In the genomic region with DNA sequence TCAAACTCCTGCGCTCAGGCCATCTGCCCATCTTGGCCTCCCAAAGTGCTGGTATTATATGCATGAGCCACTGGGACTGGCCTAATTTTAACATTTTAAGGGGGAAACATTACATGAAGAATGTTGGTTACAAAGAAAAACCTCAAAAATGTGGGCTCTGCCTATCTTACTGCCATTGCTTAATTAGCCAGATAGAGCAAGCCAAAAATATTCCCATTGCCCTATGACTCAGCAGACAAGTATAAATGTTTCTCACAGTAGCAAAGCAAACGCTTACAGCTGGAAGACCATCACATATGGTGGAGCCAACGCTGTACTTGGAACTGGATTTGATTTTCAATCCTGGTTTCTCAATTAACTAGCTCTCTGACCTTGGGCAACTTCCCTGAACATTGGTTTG, we compare ENCODE assay signal across 13 cellular contexts.
DNase-seq lines count a peak whose midpoint lies in the region; ATAC-seq, FAIRE-seq and TF ChIP-seq lines count a peak whose summit lies in the region.
"Had no signal": no experiment of that assay in that cellular context is flagged by ENCODE, and none has a peak within 500 bp of the region (broad histone marks: within the 10 kb centered on the region; RNA-seq: fewer than 3 reads in every experiment).

No MANE protein-coding gene starts in this region.

- H3K27ac Mint-ChIP-seq in activated CD8-positive, alpha-beta memory T cell treated with anti-CD3 and anti-CD28 coated beads, Interleukin-2, amount 10 ng/mL, durations not matched to agents 7 days and 5 days = no peak overlapping the region
- no peak overlapping the region for H3K27ac Mint-ChIP-seq in activated CD8-positive, alpha-beta T cell treated with anti-CD3 and anti-CD28 coated beads for 36 hours
- H3K27ac Mint-ChIP-seq: activated CD4-positive, alpha-beta T cell treated with anti-CD3 and anti-CD28 coated beads, Interleukin-2, amount 10 ng/mL, durations not matched to agents 24 days and 14 days; activated naive CD8-positive, alpha-beta T cell had no signal

- H3K4me1 Mint-ChIP-seq in activated CD8-positive, alpha-beta memory T cell treated with anti-CD3 and anti-CD28 coated beads, Interleukin-2, amount 10 ng/mL, durations not matched to agents 7 days and 5 days = no peaks in the 10 kb centered on the region
- no peaks in the 10 kb centered on the region for H3K4me1 Mint-ChIP-seq in activated CD8-positive, alpha-beta T cell treated with anti-CD3 and anti-CD28 coated beads for 36 hours (ENCODE audit: low read depth)
- H3K4me1 Mint-ChIP-seq: activated CD4-positive, alpha-beta T cell treated with anti-CD3 and anti-CD28 coated beads, Interleukin-2, amount 10 ng/mL, durations not matched to agents 24 days and 14 days had no signal

- TF ChIP-seq CTCF in AG04450 (IDR thresholded peaks at IDR 0.05; ENCODE audit: low read depth, low read length) = no peak
- TF ChIP-seq CTCF in keratinocyte (optimal IDR thresholded peaks at IDR 0.05 in 1 of 3, IDR thresholded peaks at IDR 0.05 in 1 of 3, conservative IDR thresholded peaks at IDR 0.05 in 1 of 3; ENCODE audit: extremely low read depth in 1 of 3, insufficient read depth in 2 of 3, low read length in 3 of 3) = no peak
- TF ChIP-seq CTCF in activated CD8-positive, alpha-beta T cell treated with anti-CD3 and anti-CD28 coated beads for 36 hours (IDR thresholded peaks at IDR 0.05) = no peak

- no peaks in the 10 kb centered on the region for H4K20me1 ChIP-seq in keratinocyte (ENCODE audit: control insufficient read depth, extremely low read depth, insufficient read depth, low read length)

- H3K36me3 ChIP-seq in adipocyte (ENCODE audit: control insufficient read depth, insufficient read depth, low read length, severe bottlenecking) = no peaks in the 10 kb centered on the region
- H3K36me3 ChIP-seq in keratinocyte (ENCODE audit: control insufficient read depth in 2 of 2, extremely low read depth in 1 of 2, insufficient read depth in 2 of 2, low read length in 2 of 2) = no peaks in the 10 kb centered on the region
- H3K36me3 ChIP-seq: HAP-1 had no signal

- no peak overlapping the region for H2AFZ ChIP-seq in keratinocyte (ENCODE audit: control insufficient read depth, low read length)

- peaks cover 18% of the 10 kb centered on the region for H3K4me1 ChIP-seq in adipocyte (ENCODE audit: control insufficient read depth, insufficient read depth, low read length)
- peaks cover 15% of the 10 kb centered on the region for H3K4me1 ChIP-seq in keratinocyte (ENCODE audit: control insufficient read depth, extremely low read depth, insufficient read depth, low read length)
- H3K4me1 ChIP-seq: HAP-1 had no signal

- no peak overlapping the region for H3K9ac ChIP-seq in adipocyte (ENCODE audit: low read length)
- H3K9ac ChIP-seq in keratinocyte (ENCODE audit: control insufficient read depth, extremely low read depth, insufficient read depth, low read length) = no peak overlapping the region

- peak overlapping the region; percentile 12 for H3K4me2 ChIP-seq in keratinocyte (ENCODE audit: control insufficient read depth, extremely low read depth, insufficient read depth, low read depth, low read length)

- no peaks in the 10 kb centered on the region for H3K27me3 Mint-ChIP-seq in activated CD8-positive, alpha-beta memory T cell treated with anti-CD3 and anti-CD28 coated beads, Interleukin-2, amount 10 ng/mL, durations not matched to agents 7 days and 5 days
- H3K27me3 Mint-ChIP-seq in activated CD8-positive, alpha-beta T cell treated with anti-CD3 and anti-CD28 coated beads for 36 hours = no peaks in the 10 kb centered on the region
- H3K27me3 Mint-ChIP-seq: activated CD4-positive, alpha-beta T cell treated with anti-CD3 and anti-CD28 coated beads, Interleukin-2, amount 10 ng/mL, durations not matched to agents 24 days and 14 days; activated naive CD8-positive, alpha-beta T cell had no signal

- intact Hi-C loops in activated CD8-positive, alpha-beta T cell treated with anti-CD3 and anti-CD28 coated beads for 36 hours (cut with micrococcal nuclease) = loop anchor here (5.0 to 10.0 kb wide), 2 partner anchors 120 to 447 kb away; no protein-coding TSS in a partner anchor

- H3K9me1 ChIP-seq in keratinocyte (ENCODE audit: control insufficient read depth, extremely low read depth, insufficient read depth, low read length) = no peaks in the 10 kb centered on the region

- no peak overlapping the region for H3K4me3 Mint-ChIP-seq in activated CD8-positive, alpha-beta memory T cell treated with anti-CD3 and anti-CD28 coated beads, Interleukin-2, amount 10 ng/mL, durations not matched to agents 7 days and 5 days
- no peak overlapping the region for H3K4me3 Mint-ChIP-seq in activated CD8-positive, alpha-beta T cell treated with anti-CD3 and anti-CD28 coated beads for 36 hours
- H3K4me3 Mint-ChIP-seq: activated CD4-positive, alpha-beta T cell treated with anti-CD3 and anti-CD28 coated beads, Interleukin-2, amount 10 ng/mL, durations not matched to agents 24 days and 14 days; activated naive CD8-positive, alpha-beta T cell had no signal

- H3K79me2 ChIP-seq in keratinocyte (ENCODE audit: control insufficient read depth, insufficient read depth, low read length) = no peaks in the 10 kb centered on the region

- ATAC-seq in activated CD8-positive, alpha-beta memory T cell treated with anti-CD3 and anti-CD28 coated beads, Interleukin-2, amount 10 ng/mL, durations not matched to agents 7 days and 5 days = no peak
- ATAC-seq in activated CD8-positive, alpha-beta T cell treated with anti-CD3 and anti-CD28 coated beads for 36 hours = no peak
- ATAC-seq in GM19351 (IDR thresholded peaks at IDR 0.05; ENCODE audit: unreplicated experiment) = no peak
- ATAC-seq: esophagus mucosa had no signal

- no peaks in the 10 kb centered on the region for H3K9me3 Mint-ChIP-seq in activated CD8-positive, alpha-beta memory T cell treated with anti-CD3 and anti-CD28 coated beads, Interleukin-2, amount 10 ng/mL, durations not matched to agents 7 days and 5 days (ENCODE audit: low read depth)
- H3K9me3 Mint-ChIP-seq in activated CD8-positive, alpha-beta T cell treated with anti-CD3 and anti-CD28 coated beads for 36 hours = no peaks in the 10 kb centered on the region
- H3K9me3 Mint-ChIP-seq: activated CD4-positive, alpha-beta T cell treated with anti-CD3 and anti-CD28 coated beads, Interleukin-2, amount 10 ng/mL, durations not matched to agents 24 days and 14 days had no signal

- dilution Hi-C loops in keratinocyte (cut with MboI; ENCODE audit: extremely low pct_ligation_motif_present, low sequenced_read_pairs) = no loop called here

- H3K9me3 ChIP-seq in AG04450 (ENCODE audit: control insufficient read depth, insufficient read depth, low read length) (peaks cover 3% of the 10 kb centered on the region; the same call in 1 of the 2 replicates), adipocyte (ENCODE audit: control insufficient read depth, low read length) (no peaks in the 10 kb centered on the region), keratinocyte (ENCODE audit: control insufficient read depth, low read depth, low read length) (no peaks in the 10 kb centered on the region)
- H3K9me3 ChIP-seq: HAP-1 had no signal

- peak overlapping the region; percentile 59 for H3K27ac ChIP-seq in AG04450 (ENCODE audit: low read depth, low read length)
- no peak overlapping the region for H3K27ac ChIP-seq in keratinocyte (ENCODE audit: control insufficient read depth, insufficient read depth, low read length)

- peak; percentile 79 for FAIRE-seq in keratinocyte (lab: Jason Lieb, UNC)

- H3K27me3 ChIP-seq in AG04450 (ENCODE audit: control insufficient read depth, insufficient read depth, low read length) (no peaks in the 10 kb centered on the region), adipocyte (replicated peaks; ENCODE audit: control insufficient read depth, insufficient read depth, low read length) (no peaks in the 10 kb centered on the region), keratinocyte (ENCODE audit: control insufficient read depth, extremely low read depth, insufficient read depth, low read length) (no peaks in the 10 kb centered on the region)

- peak; percentile 92 for DNase-seq in AG04450 (ENCODE audit: low read depth, low spot score)
- peak; percentile 25 for DNase-seq in HK-2 (ENCODE audit: unreplicated experiment)
- DNase-seq in adipocyte (ENCODE audit: low read depth) = peak; percentile 96
- no peak for DNase-seq in keratinocyte (ENCODE audit: low read depth, low spot score)
- no peak for DNase-seq in activated CD8-positive, alpha-beta memory T cell treated with anti-CD3 and anti-CD28 coated beads, Interleukin-2, amount 10 ng/mL, durations not matched to agents 7 days and 5 days
- no peak for DNase-seq in cerebellum (ENCODE audit: low spot score)
- DNase-seq in activated CD8-positive, alpha-beta T cell treated with anti-CD3 and anti-CD28 coated beads for 36 hours = no peak
- DNase-seq: activated CD4-positive, alpha-beta T cell treated with anti-CD3 and anti-CD28 coated beads, Interleukin-2, amount 10 ng/mL, durations not matched to agents 24 days and 14 days; NCI-H2029 had no signal

- no peaks in the 10 kb centered on the region for H3K36me3 Mint-ChIP-seq in activated CD8-positive, alpha-beta memory T cell treated with anti-CD3 and anti-CD28 coated beads, Interleukin-2, amount 10 ng/mL, durations not matched to agents 7 days and 5 days
- no peaks in the 10 kb centered on the region for H3K36me3 Mint-ChIP-seq in activated CD8-positive, alpha-beta T cell treated with anti-CD3 and anti-CD28 coated beads for 36 hours (ENCODE audit: low read depth)

- POLR2A ChIA-PET in AG04450 (lab: Yijun Ruan, JAX) = interaction anchor here (0.9 to 1.7 kb wide), 2 partner anchors 849 to 852 kb away, joined by 3 to 7 read pairs; no protein-coding TSS in a partner anchor
- POLR2A ChIA-PET in activated CD8-positive, alpha-beta T cell treated with anti-CD3 and anti-CD28 coated beads for 36 hours (lab: Charles Lee) = no interaction called here

- H3K4me3 ChIP-seq in AG04450 (ENCODE audit: low read depth, low read length) (no peak overlapping the region), adipocyte (ENCODE audit: low read length) (no peak overlapping the region), keratinocyte (ENCODE audit: control insufficient read depth in 2 of 3, extremely low read depth in 1 of 3, insufficient read depth in 2 of 3, low read depth in 1 of 3, low read length in 3 of 3) (no peak overlapping the region)
- H3K4me3 ChIP-seq: HAP-1 had no signal

- CTCF ChIA-PET in AG04450 (lab: Charles Lee) = interaction anchor here (1.0 to 2.4 kb wide), 4 partner anchors 275 to 852 kb away, joined by 3 to 13 read pairs (median 8); no protein-coding TSS in a partner anchor
- CTCF ChIA-PET in activated CD8-positive, alpha-beta memory T cell treated with anti-CD3 and anti-CD28 coated beads, Interleukin-2, amount 10 ng/mL, durations not matched to agents 7 days and 5 days (lab: Charles Lee) = interaction anchor here (1.3 to 4.2 kb wide), 4 partner anchors 14 to 852 kb away, joined by 3 to 20 read pairs (median 9); no protein-coding TSS in a partner anchor
- CTCF ChIA-PET in activated CD8-positive, alpha-beta T cell treated with anti-CD3 and anti-CD28 coated beads for 36 hours (lab: Charles Lee) = interaction anchor here (0.8 to 2.8 kb wide), 2 partner anchors 849 to 852 kb away, joined by 4 to 8 read pairs; no protein-coding TSS in a partner anchor

Comparison
In these comparisons a context has a peak if more than half of its experiments do, and no peak if none do; other contexts are left out.
1. DNase-seq: peak in AG04450 (single experiment), HK-2 (single experiment) and adipocyte (single experiment); none in keratinocyte (single experiment), activated CD8-positive, alpha-beta memory T cell treated with anti-CD3 and anti-CD28 coated beads, Interleukin-2, amount 10 ng/mL, durations not matched to agents 7 days and 5 days (single experiment), cerebellum (single experiment) and activated CD8-positive, alpha-beta T cell treated with anti-CD3 and anti-CD28 coated beads for 36 hours (single experiment).